ENCODE assay signal across 34 cellular contexts in the genomic region with DNA sequence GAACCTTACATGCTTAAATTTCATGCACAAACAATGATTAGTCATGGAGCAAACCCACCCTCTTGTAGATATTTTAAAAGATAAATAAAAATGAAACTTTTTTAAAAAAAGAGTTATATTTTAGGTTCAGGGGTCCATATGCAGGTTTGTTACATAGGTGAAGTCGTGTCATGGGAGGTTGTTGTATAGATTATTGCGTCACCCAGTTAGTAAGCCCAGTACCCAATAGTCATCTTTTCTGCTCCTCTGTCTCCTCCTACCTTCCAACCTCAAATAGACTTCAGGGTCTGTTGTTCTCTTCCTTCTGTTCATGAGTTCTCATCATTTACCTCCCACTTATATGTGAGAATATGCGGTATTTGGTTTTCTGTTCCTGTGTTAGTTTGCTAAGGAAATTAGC.
"Had no signal": no experiment of that assay in that cellular context is flagged by ENCODE, and none has a peak within 500 bp of the region (broad histone marks: within the 10 kb centered on the region; RNA-seq: fewer than 3 reads in every experiment).

No MANE protein-coding gene starts in this region.

- H3K27me3 ChIP-seq: MG63 had no signal

- H3K9me3 ChIP-seq: MG63 had no signal

- DNase-seq: Karpas-422, Kasumi-1, MG63, MM.1S, MV-4-11, NCI-H1048, NCI-H1092, NCI-H1092 treated with DMSO at 0.1 percent for 48 hours, NCI-H1105, NCI-H1105 treated with DMSO at 0.1 percent for 48 hours, NCI-H1417 treated with DMSO at 0.1 percent for 48 hours, NCI-H1436, NCI-H1436 treated with DMSO at 0.1 percent for 48 hours, NCI-H146, NCI-H1694, NCI-H1694 treated with DMSO at 0.1 percent for 48 hours, NCI-H187, NCI-H187 treated with DMSO at 0.1 percent for 48 hours, NCI-H1930, NCI-H2029, NCI-H2029 treated with DMSO at 0.1 percent for 48 hours, NCI-H2081 treated with DMSO at 0.1 percent for 48 hours, NCI-H2107, NCI-H2171, NCI-H2171 treated with DMSO at 0.1 percent for 48 hours, NCI-H2227 treated with DMSO at 0.1 percent for 48 hours, NCI-H226, NCI-H345, NCI-H446, NCI-H446 treated with DMSO at 0.1 percent for 48 hours, NCI-H510A, NCI-H510A treated with DMSO at 0.1 percent for 48 hours, NCI-H524, NCI-H524 treated with DMSO at 0.1 percent for 48 hours had no signal

- H3K36me3 ChIP-seq: MG63 had no signal

- H3K4me3 ChIP-seq: MG63 had no signal
